ENCODE assay signal across 8 cellular contexts in genomic region chr7:99551767-99552463, GRCh38. TPM values are rescaled to one million over a fixed set of nuclear protein-coding genes. Genes with fewer than 3 reads are reported as not detected.
DNase-seq lines count a peak whose midpoint lies in the region; ATAC-seq and TF ChIP-seq lines count a peak whose summit lies in the region.

Gene FAM200A, minus strand, starts transcription at chr7:99552114. Its CDS starts 3,707 bp downstream, at chr7:99548407.

- peak within 1 kb of the TSS; percentile 31 for H3K27ac ChIP-seq in RWPE2 (ENCODE audit: poor library complexity, severe bottlenecking)

- peaks cover 14% of the 10 kb centered on the region for H3K4me1 Mint-ChIP-seq in nephron progenitor cell
- peaks cover 28% of the 10 kb centered on the region for H3K4me1 Mint-ChIP-seq in stimulated activated naive CD8-positive, alpha-beta T cell treated with anti-CD3 and anti-CD28 coated beads, Interleukin-15, Interleukin-2, amounts not matched to agents 100 ng/mL and 50 ng/mL, for 24 hours (ENCODE audit: low read depth)

- H3K27me3 Mint-ChIP-seq in nephron progenitor cell (ENCODE audit: low read depth, poor library complexity), result no peaks in the 10 kb centered on the region
- no peaks in the 10 kb centered on the region for H3K27me3 Mint-ChIP-seq in stimulated activated naive CD8-positive, alpha-beta T cell treated with anti-CD3 and anti-CD28 coated beads, Interleukin-15, Interleukin-2, amounts not matched to agents 100 ng/mL and 50 ng/mL, for 24 hours

- peak; percentile 98 for ATAC-seq in GM21786 (IDR thresholded peaks at IDR 0.05; ENCODE audit: unreplicated experiment)
- ATAC-seq in RWPE2 (ENCODE audit: low read depth), result peak; percentile 98

- H3K36me3 Mint-ChIP-seq in nephron progenitor cell (ENCODE audit: low read depth), result peaks cover 62% of the 10 kb centered on the region
- H3K36me3 Mint-ChIP-seq in stimulated activated naive CD8-positive, alpha-beta T cell treated with anti-CD3 and anti-CD28 coated beads, Interleukin-15, Interleukin-2, amounts not matched to agents 100 ng/mL and 50 ng/mL, for 24 hours (ENCODE audit: low read depth), result peaks cover 45% of the 10 kb centered on the region

- H3K4me1 ChIP-seq in RWPE2 (ENCODE audit: insufficient read depth, poor library complexity, severe bottlenecking), result peaks cover 3% of the 10 kb centered on the region

- peaks cover 36% of the 10 kb centered on the region for H3K36me3 ChIP-seq in RWPE2 (ENCODE audit: low read depth)

- H3K4me3 ChIP-seq in RWPE2 (ENCODE audit: severe bottlenecking), result peak within 1 kb of the TSS; percentile 62
- peak within 1 kb of the TSS; percentile 99 for H3K4me3 ChIP-seq in fibroblast of villous mesenchyme (ENCODE audit: low read depth, low read length)

- H3K9me3 ChIP-seq in RWPE2 (ENCODE audit: severe bottlenecking), result no peaks in the 10 kb centered on the region

- H3K27me3 ChIP-seq in RWPE2 (ENCODE audit: insufficient read depth, poor library complexity, severe bottlenecking), result no peaks in the 10 kb centered on the region

- peak within 1 kb of the TSS; percentile 80 for H3K27ac Mint-ChIP-seq in nephron progenitor cell
- peak within 1 kb of the TSS; percentile 78 for H3K27ac Mint-ChIP-seq in stimulated activated naive CD8-positive, alpha-beta T cell treated with anti-CD3 and anti-CD28 coated beads, Interleukin-15, Interleukin-2, amounts not matched to agents 100 ng/mL and 50 ng/mL, for 24 hours

- DNase-seq in DMS79 treated with DMSO at 0.1 percent for 48 hours (lab: John Stamatoyannopoulos, UW) (peak; percentile 78), LHCN-M2 (ENCODE audit: low read depth) (peak; percentile 95), RWPE2 (ENCODE audit: low spot score) (peak; percentile 84), fibroblast of villous mesenchyme (ENCODE audit: low read depth) (peak; percentile 90), nephron progenitor cell (peak; percentile 82)
- DNase-seq in activated effector memory CD4-positive, alpha-beta T cell treated with anti-CD3 and anti-CD28 coated beads, Interleukin-2, amount 50 U/mL, for 16 hours, result peak; percentile 94

- H3K4me3 Mint-ChIP-seq in nephron progenitor cell, result peak within 1 kb of the TSS; percentile 95
- peak within 1 kb of the TSS; percentile 89 for H3K4me3 Mint-ChIP-seq in stimulated activated naive CD8-positive, alpha-beta T cell treated with anti-CD3 and anti-CD28 coated beads, Interleukin-15, Interleukin-2, amounts not matched to agents 100 ng/mL and 50 ng/mL, for 24 hours

- H3K9me3 Mint-ChIP-seq in nephron progenitor cell, result peaks cover 50% of the 10 kb centered on the region
- H3K9me3 Mint-ChIP-seq in stimulated activated naive CD8-positive, alpha-beta T cell treated with anti-CD3 and anti-CD28 coated beads, Interleukin-15, Interleukin-2, amounts not matched to agents 100 ng/mL and 50 ng/mL, for 24 hours, result peaks cover 4% of the 10 kb centered on the region

- TF ChIP-seq CTCF in RWPE2 (IDR thresholded peaks at IDR 0.05; ENCODE audit: poor library complexity, severe bottlenecking) (no peak), fibroblast of villous mesenchyme (IDR thresholded peaks at IDR 0.05; ENCODE audit: insufficient read depth, low read depth, low read length) (no peak), nephron progenitor cell (IDR thresholded peaks at IDR 0.05) (no peak)

RNA-seq across cellular contexts. Expression of gene FAM200A, which starts in this region (rescaled TPM):
- total RNA-seq in LHCN-M2 (2014; rRNA removed), result 11.4 and 15.0 TPM in 2 replicates
- polyA plus RNA-seq in LHCN-M2 (2012), result 3.9 TPM
- total RNA-seq in fibroblast of villous mesenchyme, result 5.5 and 9.5 TPM in 2 replicates

Comparison
In these comparisons a context has a peak if more than half of its experiments do, and no peak if none do; other contexts are left out.
1. Peak in every context shown above with its lines: DNase-seq, ATAC-seq, H3K4me3 ChIP-seq and H3K27ac ChIP-seq.